In genomic region chr11:75795276-75796090, GRCh38 we compare ENCODE assay signal across 19 cellular contexts. TPM values are rescaled to one million over a fixed set of nuclear protein-coding genes. Genes with fewer than 3 reads are reported as not detected.
DNase-seq lines count a peak whose midpoint lies in the region; TF ChIP-seq lines count a peak whose summit lies in the region.
"Had no signal": no experiment of that assay in that cellular context is flagged by ENCODE, and none has a peak within 500 bp of the region (broad histone marks: within the 10 kb centered on the region; RNA-seq: fewer than 3 reads in every experiment).

No MANE protein-coding gene starts in this region.

- BruUV-seq in mammary epithelial cell (replicated peaks; lab: Mats Ljungman, UMichigan), result no TSS peak

- TF ChIP-seq RAD21 in liver (IDR thresholded peaks at IDR 0.05), result peak; percentile 26 to 57

- H3K9me3 ChIP-seq in mammary epithelial cell (replicated peaks; ENCODE audit: insufficient read depth, low read length) (no peaks in the 10 kb centered on the region), breast epithelium (no peaks in the 10 kb centered on the region), adipocyte (ENCODE audit: control insufficient read depth, low read length) (no peaks in the 10 kb centered on the region), liver (ENCODE audit: control insufficient read depth in 4 of 4, low read length in 3 of 4) (no peaks in the 10 kb centered on the region), spleen (no peaks in the 10 kb centered on the region)
- H3K9me3 ChIP-seq: tibial artery had no signal

- no peaks in the 10 kb centered on the region for H4K20me1 ChIP-seq in mammary epithelial cell (ENCODE audit: insufficient read depth, low read length)

- TF ChIP-seq POLR2A in breast epithelium (IDR thresholded peaks at IDR 0.05) (no peak), spleen (IDR thresholded peaks at IDR 0.05) (no peak)

- DNase-seq in mammary epithelial cell (no peak), breast epithelium (ENCODE audit: low spot score in 2 of 2) (no peak), adipocyte (ENCODE audit: low read depth) (no peak), spleen (peak; percentile 7), NCI-H446 treated with DMSO at 0.1 percent for 48 hours (lab: John Stamatoyannopoulos, UW) (no peak), COR-L47 (lab: John Stamatoyannopoulos, UW) (no peak)
- DNase-seq in activated CD4-positive, alpha-beta T cell treated with anti-CD3 and anti-CD28 coated beads, Interleukin-2, amount 50 U/mL, for 1 hour, result no peak
- DNase-seq: activated CD8-positive, alpha-beta T cell treated with anti-CD3 and anti-CD28 coated beads for 36 hours; activated naive CD8-positive, alpha-beta T cell treated with anti-CD3 and anti-CD28 coated beads, Interleukin-2, amount 10 ng/mL, durations not matched to agents 7 days and 5 days; CD4-positive, alpha-beta memory T cell; DMS 273 treated with DMSO at 0.1 percent for 48 hours; GOT3; IMR-90; NCI-H187; NCI-H526 treated with DMSO at 0.1 percent for 48 hours; stimulated activated naive CD8-positive, alpha-beta T cell treated with anti-CD3 and anti-CD28 coated beads, Interleukin-15, amount 100 ng/mL, for 72 hours; tibial artery had no signal

- intact Hi-C loops in mammary epithelial cell (cut with micrococcal nuclease), result no loop called here
- intact Hi-C loops in breast epithelium (cut with DNase I; ENCODE audit: low total_unique reads), result loop anchor here (1.0 kb wide), 1 partner anchor 10 kb away; no protein-coding TSS in a partner anchor
- intact Hi-C loops in spleen (cut with DNase I; ENCODE audit: low total_unique reads), result no loop called here

- H3K79me2 ChIP-seq in mammary epithelial cell (ENCODE audit: insufficient read depth, low read length), result no peaks in the 10 kb centered on the region

- no peak overlapping the region for H3K27ac ChIP-seq in mammary epithelial cell (ENCODE audit: insufficient read depth, low read depth, low read length)
- no peak overlapping the region for H3K27ac ChIP-seq in breast epithelium
- peak overlapping the region; percentile 27 to 55 for H3K27ac ChIP-seq in liver (ENCODE audit: low read depth in 1 of 2, low read length in 2 of 2)
- H3K27ac ChIP-seq in spleen, result no peak overlapping the region
- H3K27ac ChIP-seq: SK-N-MC, tibial artery had no signal

- TF ChIP-seq CTCF in mammary epithelial cell (conservative IDR thresholded peaks at IDR 0.05 in 1 of 2, IDR thresholded peaks at IDR 0.05 in 1 of 2; ENCODE audit: extremely low read depth in 1 of 2, insufficient read depth in 1 of 2, low read depth in 1 of 2, low read length in 2 of 2) (no peak), breast epithelium (IDR thresholded peaks at IDR 0.05) (no peak), liver (IDR thresholded peaks at IDR 0.05; ENCODE audit: low read depth, low read length, missing input control) (no peak), spleen (IDR thresholded peaks at IDR 0.05 in 8 of 11, conservative IDR thresholded peaks at IDR 0.05 in 3 of 11) (no peak)

- CTCF ChIA-PET in mammary epithelial cell (lab: Charles Lee; ENCODE audit: low non-redundant PET), result no interaction called here

- in situ Hi-C loops in mammary epithelial cell (cut with MboI; ENCODE audit: low sequenced_read_pairs in 2 of 2), result no loop called here

- H3K36me3 ChIP-seq in mammary epithelial cell (ENCODE audit: insufficient read depth, low read length) (no peaks in the 10 kb centered on the region), breast epithelium (no peaks in the 10 kb centered on the region), adipocyte (ENCODE audit: control insufficient read depth, insufficient read depth, low read length, severe bottlenecking) (peaks cover 94% of the 10 kb centered on the region), liver (ENCODE audit: control insufficient read depth in 4 of 4, insufficient read depth in 3 of 4, low read depth in 1 of 4, low read length in 3 of 4) (peaks cover 2 to 35% (median 14%) of the 10 kb centered on the region in 4 donors), spleen (peaks cover 0 to 68% (median 0%) of the 10 kb centered on the region in 6 donors)
- H3K36me3 ChIP-seq: tibial artery had no signal

- peak overlapping the region; percentile 53 for H2AFZ ChIP-seq in mammary epithelial cell (ENCODE audit: low read depth, low read length)

- no peak overlapping the region for H3K4me2 ChIP-seq in mammary epithelial cell (ENCODE audit: insufficient read depth, low read depth, low read length)

- WGBS in mammary epithelial cell (ENCODE audit: low coverage, missing lambda C conversion rate), result 15% methylated on average over 4 of the region's 4 CpGs
- 35% methylated on average over 4 of the region's 4 CpGs for WGBS in liver
- 86 to 90% (median 88%) methylated on average over 4 of the region's 4 CpGs for whole genome bisulfite sequencing in spleen, 5 donors

- no peak overlapping the region for H3K9ac ChIP-seq in mammary epithelial cell (ENCODE audit: insufficient read depth, low read length)
- H3K9ac ChIP-seq in adipocyte (ENCODE audit: low read length), result peak overlapping the region; percentile 3
- no peak overlapping the region for H3K9ac ChIP-seq in liver (ENCODE audit: low read depth in 1 of 2, low read length in 2 of 2)

- dilution Hi-C loops in mammary epithelial cell (cut with HindIII; ENCODE audit: low sequenced_read_pairs), result no loop called here

- H3K27me3 ChIP-seq in mammary epithelial cell (ENCODE audit: insufficient read depth, low read length), result no peaks in the 10 kb centered on the region
- H3K27me3 ChIP-seq in breast epithelium, result no peaks in the 10 kb centered on the region
- no peaks in the 10 kb centered on the region for H3K27me3 ChIP-seq in adipocyte (replicated peaks; ENCODE audit: control insufficient read depth, insufficient read depth, low read length)
- no peaks in the 10 kb centered on the region for H3K27me3 ChIP-seq in liver (ENCODE audit: control insufficient read depth in 4 of 4, insufficient read depth in 4 of 4, low read length in 3 of 4)
- H3K27me3 ChIP-seq in spleen (replicated peaks in 1 of 7), result no peaks in the 10 kb centered on the region
- H3K27me3 ChIP-seq: tibial artery had no signal

- H3K4me3 ChIP-seq in mammary epithelial cell (replicated peaks in 1 of 3; ENCODE audit: insufficient read depth in 1 of 3, low read depth in 2 of 3, low read length in 3 of 3) (no peak overlapping the region), breast epithelium (no peak overlapping the region), adipocyte (ENCODE audit: low read length) (no peak overlapping the region), liver (ENCODE audit: low read depth in 1 of 3, low read length in 3 of 3) (no peak overlapping the region), spleen (no peak overlapping the region)
- H3K4me3 ChIP-seq: SK-N-MC, tibial artery had no signal

- H3K4me1 ChIP-seq in mammary epithelial cell (ENCODE audit: insufficient read depth, low read length) (peaks cover 34% of the 10 kb centered on the region), breast epithelium (no peaks in the 10 kb centered on the region), adipocyte (ENCODE audit: control insufficient read depth, insufficient read depth, low read length) (peaks cover 35% of the 10 kb centered on the region), liver (ENCODE audit: control insufficient read depth in 4 of 4, insufficient read depth in 4 of 4, low read length in 3 of 4) (peaks cover 7 to 69% (median 60%) of the 10 kb centered on the region in 4 donors), spleen (no peaks in the 10 kb centered on the region)
- H3K4me1 ChIP-seq: tibial artery had no signal

TF ChIP-seq in liver, 16 proteins besides CTCF, POLR2A, EP300 and RAD21 (continues in another document):
- peak; percentile 81 to 84 for TF ChIP-seq RXRA (IDR thresholded peaks at IDR 0.05)
- peak in 1 of 2 donors; percentile 15 for TF ChIP-seq EGR1 (IDR thresholded peaks at IDR 0.05; ENCODE audit: low read depth in 2 of 2)
- peak; percentile 87 for TF ChIP-seq HNF4G (IDR thresholded peaks at IDR 0.05)
- TF ChIP-seq ATF3 (IDR thresholded peaks at IDR 0.05), result no peak
- TF ChIP-seq FOXA2 (IDR thresholded peaks at IDR 0.05), result no peak
- TF ChIP-seq TAF1 (conservative IDR thresholded peaks at IDR 0.05), result no peak

RNA-seq across cellular contexts. Expression of gene UVRAG, which starts 19.5 kb away (rescaled TPM):
- total RNA-seq in mammary epithelial cell, result 10 to 100 TPM; 17.5 to 20.4 TPM
- polyA plus RNA-seq in mammary epithelial cell, result 6.9 TPM
- polyA minus RNA-seq in mammary epithelial cell, result 18.1 TPM
- total RNA-seq in breast epithelium, result 10 to 100 TPM; 43.3 to 73.0 (median 48.9) TPM
- 10 to 100 TPM; 12.1 to 15.1 TPM for total RNA-seq in liver
- polyA plus RNA-seq in liver, result 1 to 10 TPM; 4.4 to 7.9 TPM
- 10 to 100 TPM; 35.0 to 80.8 (median 58.8) TPM for total RNA-seq in spleen
- polyA plus RNA-seq in spleen, result 10 to 100 TPM; 13.8 to 15.7 (median 14.8) TPM

RNA-seq across cellular contexts. Expression of gene DGAT2, which starts 26.9 kb away (rescaled TPM):
- total RNA-seq in mammary epithelial cell, result 1 to 10 TPM; 2.0 to 2.6 TPM
- polyA plus RNA-seq in mammary epithelial cell, result 2.4 TPM
- 0.72 TPM for polyA minus RNA-seq in mammary epithelial cell
- 100 to 1,000 TPM in 1 of 3 donors, 10 to 100 TPM in 2; 26.2 to 134 (median 36.1) TPM for total RNA-seq in breast epithelium
- 100 to 1,000 TPM in 1 of 2 donors, 10 to 100 TPM in 1; 64.0 to 151 TPM for total RNA-seq in liver
- 100 to 1,000 TPM in 1 of 2 donors, 10 to 100 TPM in 1; 57.2 to 152 TPM for polyA plus RNA-seq in liver
- total RNA-seq in spleen, result 10 to 100 TPM; 14.1 to 71.7 (median 22.5) TPM
- polyA plus RNA-seq in spleen, result 1 to 10 TPM; 3.5 to 9.5 (median 6.4) TPM

Comparison
In these comparisons a context has a peak if more than half of its experiments do, and no peak if none do; other contexts are left out.
1. RNA of gene DGAT2, which starts 26.9 kb away (total RNA-seq): 64.0 to 151 TPM in liver, 26.2 to 134 TPM in breast epithelium and 14.1 to 71.7 TPM in spleen; 2.0 to 2.6 TPM in mammary epithelial cell; every median in the first group is over 4 times any median in the second.
2. H3K27ac ChIP-seq: peak in liver (2 of 2); none in mammary epithelial cell (single experiment), breast epithelium (0 of 2) and spleen (0 of 8).